In the genomic region with DNA sequence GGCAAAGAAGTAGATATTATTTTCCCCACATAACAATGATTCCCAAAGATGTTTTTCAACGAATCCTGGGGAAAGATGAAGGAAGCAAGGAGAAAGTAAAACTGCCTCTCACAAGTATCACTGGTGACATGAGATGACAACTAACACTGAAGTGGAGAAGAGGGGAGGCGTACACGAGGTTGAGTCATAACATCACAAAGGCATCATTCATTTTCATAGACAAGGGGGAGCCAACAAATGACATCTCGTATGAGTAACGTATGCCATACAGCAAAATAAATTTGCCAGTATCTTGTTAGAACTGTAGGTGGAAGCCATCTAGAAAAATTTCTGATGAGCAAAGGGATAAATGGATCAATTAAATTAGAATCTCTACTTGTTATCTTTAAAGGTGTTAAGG, we compare ENCODE assay signal across 13 cellular contexts. TPM values are rescaled to one million over a fixed set of nuclear protein-coding genes. Genes with fewer than 3 reads are reported as not detected.
DNase-seq lines count a peak whose midpoint lies in the region; ATAC-seq lines count a peak whose summit lies in the region.
"Had no signal": no experiment of that assay in that cellular context is flagged by ENCODE, and none has a peak within 500 bp of the region (broad histone marks: within the 10 kb centered on the region; RNA-seq: fewer than 3 reads in every experiment).

No MANE protein-coding gene starts in this region.

- H3K27ac Mint-ChIP-seq in activated CD4-positive, alpha-beta T cell treated with anti-CD3 and anti-CD28 coated beads, Interleukin-2, amount 10 ng/mL, durations not matched to agents 24 days and 14 days, result peak overlapping the region; percentile 19
- H3K27ac Mint-ChIP-seq in effector memory CD8-positive, alpha-beta T cell, result no peak overlapping the region

- peaks cover 1% of the 10 kb centered on the region for H3K36me3 Mint-ChIP-seq in activated CD4-positive, alpha-beta T cell treated with anti-CD3 and anti-CD28 coated beads, Interleukin-2, amount 10 ng/mL, durations not matched to agents 24 days and 14 days (ENCODE audit: low read depth)
- H3K36me3 Mint-ChIP-seq in effector memory CD8-positive, alpha-beta T cell (ENCODE audit: insufficient read depth), result no peaks in the 10 kb centered on the region

- no peak for DNase-seq in activated CD4-positive, alpha-beta T cell treated with anti-CD3 and anti-CD28 coated beads, Interleukin-2, amount 10 ng/mL, durations not matched to agents 24 days and 14 days
- no peak for DNase-seq in activated CD4-positive, alpha-beta T cell treated with anti-CD3 and anti-CD28 coated beads for 1 hour
- DNase-seq in RPMI7951 (ENCODE audit: low read depth) (peak; percentile 45), iris pigment epithelial cell (ENCODE audit: low read depth) (peak; percentile 44)
- no peak for DNase-seq in effector memory CD8-positive, alpha-beta T cell
- DNase-seq: effector CD8-positive, alpha-beta T cell; EL; mucosa of descending colon; RPMI8226 had no signal

- H3K27me3 Mint-ChIP-seq in activated CD4-positive, alpha-beta T cell treated with anti-CD3 and anti-CD28 coated beads, Interleukin-2, amount 10 ng/mL, durations not matched to agents 24 days and 14 days, result no peaks in the 10 kb centered on the region
- H3K27me3 Mint-ChIP-seq in effector memory CD8-positive, alpha-beta T cell, result no peaks in the 10 kb centered on the region
- H3K27me3 Mint-ChIP-seq: activated naive CD4-positive, alpha-beta T cell treated with anti-CD3 and anti-CD28 coated beads, Interleukin-2, amount 50 U/mL, for 24 hours had no signal

- ATAC-seq in GM21619 (IDR thresholded peaks at IDR 0.05; ENCODE audit: unreplicated experiment) (peak; percentile 65), GM18861 (IDR thresholded peaks at IDR 0.05; ENCODE audit: unreplicated experiment) (no peak), HG02678 (IDR thresholded peaks at IDR 0.05; ENCODE audit: unreplicated experiment) (no peak)
- no peak for ATAC-seq in effector memory CD8-positive, alpha-beta T cell (replicated peaks)
- ATAC-seq: mucosa of descending colon had no signal

- no peaks in the 10 kb centered on the region for H3K9me3 Mint-ChIP-seq in activated CD4-positive, alpha-beta T cell treated with anti-CD3 and anti-CD28 coated beads, Interleukin-2, amount 10 ng/mL, durations not matched to agents 24 days and 14 days
- no peaks in the 10 kb centered on the region for H3K9me3 Mint-ChIP-seq in effector memory CD8-positive, alpha-beta T cell
- H3K9me3 Mint-ChIP-seq: activated naive CD4-positive, alpha-beta T cell treated with anti-CD3 and anti-CD28 coated beads, Interleukin-2, amount 50 U/mL, for 24 hours had no signal

- peaks cover 7% of the 10 kb centered on the region for H3K4me1 Mint-ChIP-seq in activated CD4-positive, alpha-beta T cell treated with anti-CD3 and anti-CD28 coated beads, Interleukin-2, amount 10 ng/mL, durations not matched to agents 24 days and 14 days
- no peaks in the 10 kb centered on the region for H3K4me1 Mint-ChIP-seq in effector memory CD8-positive, alpha-beta T cell (ENCODE audit: low read depth in 2 of 2)

- H3K4me3 Mint-ChIP-seq in activated CD4-positive, alpha-beta T cell treated with anti-CD3 and anti-CD28 coated beads, Interleukin-2, amount 10 ng/mL, durations not matched to agents 24 days and 14 days, result no peak overlapping the region
- H3K4me3 Mint-ChIP-seq in effector memory CD8-positive, alpha-beta T cell, result no peak overlapping the region
- H3K4me3 Mint-ChIP-seq: activated naive CD4-positive, alpha-beta T cell treated with anti-CD3 and anti-CD28 coated beads, Interleukin-2, amount 50 U/mL, for 24 hours had no signal

- intact Hi-C loops in activated CD4-positive, alpha-beta T cell treated with anti-CD3 and anti-CD28 coated beads, Interleukin-2, amount 10 ng/mL, durations not matched to agents 24 days and 14 days (cut with micrococcal nuclease), result loop anchor here (2.0 to 10.0 kb wide), 2 partner anchors 24 to 162 kb away; no protein-coding TSS in a partner anchor

RNA-seq across cellular contexts. Expression of gene ATP1B1, which starts 56.6 kb away (rescaled TPM):
- 12.5 and 15.3 TPM in 2 replicates for total RNA-seq in activated CD4-positive, alpha-beta T cell treated with anti-CD3 and anti-CD28 coated beads, Interleukin-2, amount 10 ng/mL, durations not matched to agents 24 days and 14 days
- total RNA-seq in RPMI7951 (2014; rRNA removed; shearing (Covaris generic)), result 12.0 and 16.7 TPM in 2 replicates

Comparison
In these comparisons a context has a peak if more than half of its experiments do, and no peak if none do; other contexts are left out.
1. DNase-seq: peak in RPMI7951 (single experiment) and iris pigment epithelial cell (single experiment); none in activated CD4-positive, alpha-beta T cell treated with anti-CD3 and anti-CD28 coated beads, Interleukin-2, amount 10 ng/mL, durations not matched to agents 24 days and 14 days (single experiment), activated CD4-positive, alpha-beta T cell treated with anti-CD3 and anti-CD28 coated beads for 1 hour (single experiment) and effector memory CD8-positive, alpha-beta T cell (0 of 3).